11 cellular contexts compared by ENCODE assay signal in the genomic region with DNA sequence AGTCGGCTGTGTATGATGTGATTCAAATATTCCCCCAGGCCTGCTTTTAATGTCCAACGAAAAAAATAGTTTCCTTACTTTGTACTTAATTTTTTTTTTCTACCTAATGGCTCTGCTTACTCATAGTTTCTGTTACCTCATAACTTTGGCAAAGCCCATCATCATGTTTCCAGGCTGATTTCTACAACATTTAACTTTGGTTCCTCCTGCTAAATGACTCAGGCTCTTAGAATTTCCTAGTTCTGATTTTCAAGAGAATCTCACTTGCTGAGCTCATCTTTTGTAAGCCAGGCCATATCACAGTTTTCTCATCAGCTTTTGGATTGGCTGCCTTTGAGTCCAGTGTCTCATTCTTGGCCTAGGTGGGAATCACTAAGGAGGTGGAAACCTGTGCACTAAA.
A peak's percentile ranks its signal among the peaks of the same experiment; 100 is the strongest.
DNase-seq lines count a peak whose midpoint lies in the region; ATAC-seq and TF ChIP-seq lines count a peak whose summit lies in the region.
"Had no signal": no experiment of that assay in that cellular context is flagged by ENCODE, and none has a peak within 500 bp of the region (broad histone marks: within the 10 kb centered on the region; RNA-seq: fewer than 3 reads in every experiment).

No MANE protein-coding gene starts in this region.

- no peaks in the 10 kb centered on the region for H3K9me3 ChIP-seq in heart left ventricle
- no peaks in the 10 kb centered on the region for H3K9me3 ChIP-seq in smooth muscle cell (replicated peaks; ENCODE audit: low read depth)

- H2AFZ ChIP-seq in smooth muscle cell (ENCODE audit: low read depth): no peak overlapping the region

- no peak for TF ChIP-seq POLR2A in heart left ventricle (IDR thresholded peaks at IDR 0.05)

- H3F3A ChIP-seq in smooth muscle cell (ENCODE audit: low read depth): peaks cover 17% of the 10 kb centered on the region

- intact Hi-C loops in heart left ventricle (cut with DNase I): loop anchor here in 1 of 10 donors (1.0 kb wide), 1 partner anchor 47 kb away; no protein-coding TSS in a partner anchor

- no peaks in the 10 kb centered on the region for H3K79me2 ChIP-seq in smooth muscle cell (ENCODE audit: low read depth)

- H3K27me3 ChIP-seq in heart left ventricle (no peaks in the 10 kb centered on the region), smooth muscle cell (ENCODE audit: low read depth) (no peaks in the 10 kb centered on the region)

- H3K36me3 ChIP-seq in heart left ventricle (no peaks in the 10 kb centered on the region), smooth muscle cell (ENCODE audit: low read depth) (no peaks in the 10 kb centered on the region)

- H4K20me1 ChIP-seq in smooth muscle cell (ENCODE audit: low read depth): no peaks in the 10 kb centered on the region

- H3K4me3 ChIP-seq in heart left ventricle (no peak overlapping the region), smooth muscle cell (no peak overlapping the region)

- H3K4me1 ChIP-seq in heart left ventricle: peaks cover 0 to 22% (median 3%) of the 10 kb centered on the region in 12 donors
- H3K4me1 ChIP-seq in smooth muscle cell (ENCODE audit: low read depth): peaks cover 11% of the 10 kb centered on the region

- ATAC-seq in heart left ventricle (peak; percentile 32 to 85 (median 74)), GM21737 (IDR thresholded peaks at IDR 0.05; ENCODE audit: unreplicated experiment) (no peak), GM18858 (IDR thresholded peaks at IDR 0.05; ENCODE audit: unreplicated experiment) (no peak), left lobe of liver (no peak)

- 34 to 55% (median 43%) methylated on average over 2 of the region's 2 CpGs for WGBS in heart left ventricle, 4 donors
- whole genome bisulfite sequencing in smooth muscle cell (ENCODE audit: low lambda C conversion rate): 46% methylated on average over 2 of the region's 2 CpGs

- peak; percentile 87 for DNase-seq in H4 (ENCODE audit: low spot score)
- peak; percentile 96 for DNase-seq in amniotic stem cell (lab: John Stamatoyannopoulos, UW)
- DNase-seq in heart left ventricle: no peak
- no peak for DNase-seq in smooth muscle cell (lab: John Stamatoyannopoulos, UW; ENCODE audit: unreplicated experiment)
- no peak for DNase-seq in stimulated activated naive CD4-positive, alpha-beta T cell treated with Interleukin-2 at 50 U/mL for 16 hours (lab: John Stamatoyannopoulos, UW)
- DNase-seq in left lobe of liver (ENCODE audit: low spot score): no peak
- DNase-seq: cerebellar nuclear complex, NCI-H526 treated with DMSO at 0.1 percent for 48 hours had no signal

- H3K4me2 ChIP-seq in smooth muscle cell: no peak overlapping the region

- H3K27ac ChIP-seq in heart left ventricle (peak overlapping the region in 10 of 12 donors; percentile 29 to 78 (median 50)), smooth muscle cell (ENCODE audit: low read depth) (peak overlapping the region; percentile 94)
- H3K27ac ChIP-seq: HL-60 had no signal

- no peak for TF ChIP-seq CTCF in heart left ventricle (IDR thresholded peaks at IDR 0.05)
- TF ChIP-seq CTCF in smooth muscle cell (IDR thresholded peaks at IDR 0.05; ENCODE audit: borderline replicate concordance, insufficient read depth, poor library complexity, severe bottlenecking): no peak

- peak overlapping the region; percentile 63 for H3K9ac ChIP-seq in smooth muscle cell (ENCODE audit: low read depth)

Comparison
In these comparisons a context has a peak if more than half of its experiments do, and no peak if none do; other contexts are left out.
1. DNase-seq: peak in H4 (single experiment) and amniotic stem cell (single experiment); none in heart left ventricle (0 of 5), smooth muscle cell (single experiment), stimulated activated naive CD4-positive, alpha-beta T cell treated with Interleukin-2 at 50 U/mL for 16 hours (single experiment) and left lobe of liver (single experiment).
2. ATAC-seq: peak in heart left ventricle (4 of 4); none in GM21737 (single experiment), GM18858 (single experiment) and left lobe of liver (single experiment).